ENCODE assay signal across 29 cellular contexts in genomic region chrX:6803607-6804006, GRCh38.
"Had no signal": no experiment of that assay in that cellular context is flagged by ENCODE, and none has a peak within 500 bp of the region (broad histone marks: within the 10 kb centered on the region; RNA-seq: fewer than 3 reads in every experiment).

No MANE protein-coding gene starts in this region.

- DNase-seq: stimulated activated CD4-positive, alpha-beta T cell treated with anti-CD3 and anti-CD28 coated beads, Interleukin-2, amount 100 ng/mL, for 48 hours; stimulated activated CD4-positive, alpha-beta T cell treated with anti-CD3 and anti-CD28 coated beads, Interleukin-4, amount 100 ng/mL, for 1 hour; stimulated activated CD4-positive, alpha-beta T cell treated with anti-CD3 and anti-CD28 coated beads, Interleukin-4, amount 100 ng/mL, for 24 hours; stimulated activated CD4-positive, alpha-beta T cell treated with anti-CD3 and anti-CD28 coated beads, Interleukin-4, amount 100 ng/mL, for 4 hours; stimulated activated CD8-positive, alpha-beta memory T cell treated with anti-CD3 and anti-CD28 coated beads, Interleukin-4, amount 100 ng/mL, for 48 hours; stimulated activated naive B cell treated with anti-CD40 and anti-IgM and Interleukin-4, amounts not matched to agents 10 μg/mL and 1 μg/mL and 100 μg/mL, for 72 hours; stimulated activated naive CD4-positive, alpha-beta T cell; stimulated activated naive CD4-positive, alpha-beta T cell treated with Interleukin-2 at 50 U/mL for 16 hours; stimulated activated naive CD8-positive, alpha-beta T cell treated with anti-CD3 and anti-CD28 coated beads, Interleukin-15, amount 100 ng/mL, for 72 hours; stimulated activated naive CD8-positive, alpha-beta T cell treated with anti-CD3 and anti-CD28 coated beads, Interleukin-15, Interleukin-2, amounts not matched to agents 100 U/mL and 50 U/mL, for 24 hours; stomach; substantia nigra; testis; thyroid gland; tibial artery; transverse colon; trophoblast cell; upper lobe of left lung; upper lobe of right lung; uterus had no signal

- H3K36me3 ChIP-seq: stomach, suprapubic skin, thoracic aorta, thyroid gland, tibial artery, tibial nerve, transverse colon, upper lobe of left lung, upper lobe of right lung, uterus, vagina had no signal

- H3K4me1 Mint-ChIP-seq: stimulated activated effector memory CD8-positive, alpha-beta T cell treated with anti-CD3 and anti-CD28 coated beads, Interleukin-12 subunit alpha, Interleukin-12 subunit beta, amount 100 ng/mL, for 72 hours; stimulated activated memory B cell treated with anti-CD40 and anti-IgM and Interleukin-4, amounts not matched to agents 10 μg/mL and 1 μg/mL and 100 μg/mL, for 72 hours; stimulated activated naive B cell treated with anti-CD40 and anti-IgM and Interleukin-4, amounts not matched to agents 10 μg/mL and 1 μg/mL and 100 μg/mL, for 72 hours; stimulated activated naive CD8-positive, alpha-beta T cell treated with anti-CD3 and anti-CD28 coated beads, Interleukin-15, amount 100 ng/mL, for 72 hours had no signal

- H3K9me3 Mint-ChIP-seq: stimulated activated memory B cell treated with anti-CD40 and anti-IgM and Interleukin-4, amounts not matched to agents 10 μg/mL and 1 μg/mL and 100 μg/mL, for 72 hours; stimulated activated naive B cell treated with anti-CD40 and anti-IgM and Interleukin-4, amounts not matched to agents 10 μg/mL and 1 μg/mL and 100 μg/mL, for 72 hours; stimulated activated naive CD8-positive, alpha-beta T cell treated with anti-CD3 and anti-CD28 coated beads, Interleukin-15, amount 100 ng/mL, for 72 hours; stimulated activated naive CD8-positive, alpha-beta T cell treated with anti-CD3 and anti-CD28 coated beads, Interleukin-15, Interleukin-2, amounts not matched to agents 100 ng/mL and 50 ng/mL, for 24 hours; type B pancreatic cell had no signal

- H3K9me3 ChIP-seq: stomach, suprapubic skin, testis, thoracic aorta, thyroid gland, tibial artery, tibial nerve, transverse colon, upper lobe of left lung, upper lobe of right lung, uterus, vagina had no signal

- H3K36me3 Mint-ChIP-seq: stimulated activated effector memory CD8-positive, alpha-beta T cell treated with anti-CD3 and anti-CD28 coated beads, Interleukin-12 subunit alpha, Interleukin-12 subunit beta, amount 100 ng/mL, for 72 hours; stimulated activated memory B cell treated with anti-CD40 and anti-IgM and Interleukin-4, amounts not matched to agents 10 μg/mL and 1 μg/mL and 100 μg/mL, for 72 hours; type B pancreatic cell had no signal

- ATAC-seq: stimulated activated effector memory CD8-positive, alpha-beta T cell treated with anti-CD3 and anti-CD28 coated beads, Interleukin-12 subunit alpha, Interleukin-12 subunit beta, amount 100 ng/mL, for 72 hours; stimulated activated memory B cell treated with anti-CD40 and anti-IgM and Interleukin-4, amounts not matched to agents 10 μg/mL and 1 μg/mL and 100 μg/mL, for 72 hours; stimulated activated naive B cell treated with anti-CD40 and anti-IgM and Interleukin-4, amounts not matched to agents 10 μg/mL and 1 μg/mL and 100 μg/mL, for 72 hours; stimulated activated naive CD8-positive, alpha-beta T cell treated with anti-CD3 and anti-CD28 coated beads, Interleukin-15, amount 100 ng/mL, for 72 hours; stimulated activated naive CD8-positive, alpha-beta T cell treated with anti-CD3 and anti-CD28 coated beads, Interleukin-15, Interleukin-2, amounts not matched to agents 100 U/mL and 50 U/mL, for 24 hours; upper lobe of right lung had no signal

- FAIRE-seq: urothelium cell line had no signal

- H3K27me3 Mint-ChIP-seq: stimulated activated memory B cell treated with anti-CD40 and anti-IgM and Interleukin-4, amounts not matched to agents 10 μg/mL and 1 μg/mL and 100 μg/mL, for 72 hours; stimulated activated naive CD8-positive, alpha-beta T cell treated with anti-CD3 and anti-CD28 coated beads, Interleukin-15, amount 100 ng/mL, for 72 hours; stimulated activated naive CD8-positive, alpha-beta T cell treated with anti-CD3 and anti-CD28 coated beads, Interleukin-15, Interleukin-2, amounts not matched to agents 100 ng/mL and 50 ng/mL, for 24 hours had no signal

- H3K4me1 ChIP-seq: stomach, suprapubic skin, testis, thyroid gland, tibial artery, tibial nerve, transverse colon, upper lobe of left lung, upper lobe of right lung, uterus, vagina had no signal

- H3K27ac ChIP-seq: stomach, suprapubic skin, testis, thoracic aorta, thyroid gland, tibial artery, tibial nerve, transverse colon, upper lobe of left lung, upper lobe of right lung, uterus, vagina had no signal

- H3K27ac Mint-ChIP-seq: stimulated activated effector memory CD8-positive, alpha-beta T cell treated with anti-CD3 and anti-CD28 coated beads, Interleukin-12 subunit alpha, Interleukin-12 subunit beta, amount 100 ng/mL, for 72 hours; stimulated activated memory B cell treated with anti-CD40 and anti-IgM and Interleukin-4, amounts not matched to agents 10 μg/mL and 1 μg/mL and 100 μg/mL, for 72 hours; stimulated activated naive B cell treated with anti-CD40 and anti-IgM and Interleukin-4, amounts not matched to agents 10 μg/mL and 1 μg/mL and 100 μg/mL, for 72 hours; stimulated activated naive CD8-positive, alpha-beta T cell treated with anti-CD3 and anti-CD28 coated beads, Interleukin-15, amount 100 ng/mL, for 72 hours; stimulated activated naive CD8-positive, alpha-beta T cell treated with anti-CD3 and anti-CD28 coated beads, Interleukin-15, Interleukin-2, amounts not matched to agents 100 ng/mL and 50 ng/mL, for 24 hours; type B pancreatic cell had no signal

- H3K4me3 ChIP-seq: stomach, suprapubic skin, testis, thoracic aorta, thyroid gland, tibial artery, tibial nerve, transverse colon, upper lobe of left lung, upper lobe of right lung, uterus, vagina had no signal

- H3K4me3 Mint-ChIP-seq: stimulated activated effector memory CD8-positive, alpha-beta T cell treated with anti-CD3 and anti-CD28 coated beads, Interleukin-12 subunit alpha, Interleukin-12 subunit beta, amount 100 ng/mL, for 72 hours; stimulated activated memory B cell treated with anti-CD40 and anti-IgM and Interleukin-4, amounts not matched to agents 10 μg/mL and 1 μg/mL and 100 μg/mL, for 72 hours; stimulated activated naive B cell treated with anti-CD40 and anti-IgM and Interleukin-4, amounts not matched to agents 10 μg/mL and 1 μg/mL and 100 μg/mL, for 72 hours; stimulated activated naive CD8-positive, alpha-beta T cell treated with anti-CD3 and anti-CD28 coated beads, Interleukin-15, amount 100 ng/mL, for 72 hours; stimulated activated naive CD8-positive, alpha-beta T cell treated with anti-CD3 and anti-CD28 coated beads, Interleukin-15, Interleukin-2, amounts not matched to agents 100 ng/mL and 50 ng/mL, for 24 hours; type B pancreatic cell had no signal

- H3K27me3 ChIP-seq: stomach, suprapubic skin, testis, thyroid gland, tibial artery, tibial nerve, transverse colon, upper lobe of left lung, upper lobe of right lung, uterus, vagina had no signal
